21 cellular contexts compared by ENCODE assay signal in the genomic region with DNA sequence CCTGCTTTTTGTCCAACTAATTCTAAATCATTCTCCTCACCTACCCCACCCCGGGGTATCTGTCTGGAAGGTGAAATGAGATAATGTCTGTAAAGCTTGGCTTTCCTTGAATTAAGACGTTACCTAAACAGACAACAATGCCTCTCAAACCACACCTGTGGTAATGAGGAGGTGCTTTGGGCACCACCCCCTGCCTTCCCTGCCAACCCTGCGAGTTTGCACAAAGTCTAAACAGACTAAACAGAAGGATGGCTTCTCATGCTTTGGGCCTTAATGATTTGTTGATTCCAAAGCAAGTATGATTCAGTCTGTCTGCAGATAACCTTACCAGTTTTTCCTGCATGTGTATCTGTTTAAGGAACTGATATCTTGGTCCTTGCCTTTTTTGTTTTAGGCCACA.
DNase-seq lines count a peak whose midpoint lies in the region; ATAC-seq and TF ChIP-seq lines count a peak whose summit lies in the region.
"Had no signal": no experiment of that assay in that cellular context is flagged by ENCODE, and none has a peak within 500 bp of the region (broad histone marks: within the 10 kb centered on the region; RNA-seq: fewer than 3 reads in every experiment).

No MANE protein-coding gene starts in this region.

- TF ChIP-seq CTCF in MCF 10A (IDR thresholded peaks at IDR 0.05; ENCODE audit: unreplicated experiment) (no peak), kidney epithelial cell (IDR thresholded peaks at IDR 0.05; ENCODE audit: insufficient read depth, low read length, poor library complexity, severe bottlenecking) (no peak), upper lobe of right lung (IDR thresholded peaks at IDR 0.05) (no peak), mesothelial cell of epicardium (IDR thresholded peaks at IDR 0.05; ENCODE audit: unreplicated experiment) (no peak)

- H3K9me3 ChIP-seq in upper lobe of right lung, result no peaks in the 10 kb centered on the region
- H3K9me3 ChIP-seq: A549; BLaER1 treated with 17β-estradiol and CSF1 and Interleukin-3, amounts not matched to agents 10 nM and 100 nM had no signal

- H3K27ac Mint-ChIP-seq in MCF 10A (ENCODE audit: low read depth, unreplicated experiment), result no peak overlapping the region
- H3K27ac Mint-ChIP-seq in mesothelial cell of epicardium, result no peak overlapping the region
- H3K27ac Mint-ChIP-seq: activated CD8-positive, alpha-beta T cell treated with anti-CD3 and anti-CD28 coated beads, Interleukin-2, amount 10 ng/mL, durations not matched to agents 7 days and 5 days; naive thymus-derived CD8-positive, alpha-beta T cell had no signal

- ATAC-seq in upper lobe of right lung (peak; percentile 29), HG02840 (IDR thresholded peaks at IDR 0.05; ENCODE audit: low FRiP score, unreplicated experiment) (no peak)
- ATAC-seq: A549; activated CD8-positive, alpha-beta T cell treated with anti-CD3 and anti-CD28 coated beads, Interleukin-2, amount 10 ng/mL, durations not matched to agents 7 days and 5 days; activated T-cell treated with anti-CD3 and anti-CD28 coated beads, Interleukin-2, amount 50 U/mL, for 4 hours; K562; naive thymus-derived CD8-positive, alpha-beta T cell had no signal

- no TSS peak for BruUV-seq in MCF 10A (replicated peaks; lab: Mats Ljungman, UMichigan)

- no peak overlapping the region for H3K4me3 ChIP-seq in kidney epithelial cell (ENCODE audit: low read depth, low read length)
- no peak overlapping the region for H3K4me3 ChIP-seq in upper lobe of right lung
- H3K4me3 ChIP-seq: A549; BLaER1 treated with 17β-estradiol and CSF1 and Interleukin-3, amounts not matched to agents 10 nM and 100 nM; K562 had no signal

- CTCF ChIA-PET in MCF 10A (lab: Yijun Ruan, JAX), result interaction anchor here (0.6 to 1.0 kb wide), 3 partner anchors 13 to 288 kb away, joined by 3 read pairs; no protein-coding TSS in a partner anchor

- H3K36me3 ChIP-seq in kidney epithelial cell (ENCODE audit: control insufficient read depth, insufficient read depth, low read length), result no peaks in the 10 kb centered on the region
- H3K36me3 ChIP-seq in upper lobe of right lung, result no peaks in the 10 kb centered on the region
- H3K36me3 ChIP-seq: BLaER1 treated with 17β-estradiol and CSF1 and Interleukin-3, amounts not matched to agents 10 nM and 100 nM had no signal

- POLR2A ChIA-PET in MCF 10A (lab: Yijun Ruan, JAX), result interaction anchor here (1.2 kb wide), 1 partner anchor 20 kb away, joined by 3 read pairs; no protein-coding TSS in a partner anchor

- intact Hi-C loops in MCF 10A (cut with micrococcal nuclease) (no loop called here), upper lobe of right lung (cut with DNase I) (no loop called here)

- H3K9me3 Mint-ChIP-seq in MCF 10A (ENCODE audit: unreplicated experiment), result no peaks in the 10 kb centered on the region
- no peaks in the 10 kb centered on the region for H3K9me3 Mint-ChIP-seq in mesothelial cell of epicardium
- H3K9me3 Mint-ChIP-seq: activated T-cell treated with anti-CD3 and anti-CD28 coated beads, Interleukin-2, amount 50 U/mL, for 4 hours; naive thymus-derived CD8-positive, alpha-beta T cell had no signal

- no peaks in the 10 kb centered on the region for H3K27me3 ChIP-seq in kidney epithelial cell (ENCODE audit: control insufficient read depth, insufficient read depth, low read length)
- no peaks in the 10 kb centered on the region for H3K27me3 ChIP-seq in upper lobe of right lung
- H3K27me3 ChIP-seq: BLaER1 treated with 17β-estradiol and CSF1 and Interleukin-3, amounts not matched to agents 10 nM and 100 nM had no signal

- H3K4me1 ChIP-seq in upper lobe of right lung, result no peaks in the 10 kb centered on the region
- H3K4me1 ChIP-seq: A549; BLaER1 treated with 17β-estradiol and CSF1 and Interleukin-3, amounts not matched to agents 10 nM and 100 nM had no signal

- DNase-seq in NCI-H748 (lab: John Stamatoyannopoulos, UW; ENCODE audit: unreplicated experiment) (peak; percentile 14), NCI-H748 treated with DMSO at 0.1 percent for 48 hours (lab: John Stamatoyannopoulos, UW) (no peak), MCF 10A (ENCODE audit: unreplicated experiment) (peak; percentile 27), kidney epithelial cell (ENCODE audit: low read depth) (peak; percentile 44), upper lobe of right lung (no peak), mesothelial cell of epicardium (ENCODE audit: low spot score in 2 of 2, unreplicated experiment in 2 of 2) (no peak), NCI-H524 treated with DMSO at 0.1 percent for 48 hours (lab: John Stamatoyannopoulos, UW) (no peak)
- DNase-seq: activated CD4-positive, CD25-positive, alpha-beta regulatory T cell; activated CD8-positive, alpha-beta T cell treated with anti-CD3 and anti-CD28 coated beads, Interleukin-2, amount 10 ng/mL, durations not matched to agents 7 days and 5 days; activated naive CD4-positive, alpha-beta T cell treated with anti-CD3 and anti-CD28 coated beads, Interleukin-2, amount 50 U/mL, for 16 hours; activated T-cell treated with anti-CD3 and anti-CD28 coated beads, Interleukin-2, amount 50 U/mL, for 4 hours; GF-D8; mesenchymal stem cell; naive thymus-derived CD8-positive, alpha-beta T cell; NCI-H1694; NCI-H446 treated with DMSO at 0.1 percent for 48 hours; substantia nigra had no signal

- H3K4me3 Mint-ChIP-seq in MCF 10A (ENCODE audit: unreplicated experiment) (no peak overlapping the region), mesothelial cell of epicardium (no peak overlapping the region)
- H3K4me3 Mint-ChIP-seq: activated CD8-positive, alpha-beta T cell treated with anti-CD3 and anti-CD28 coated beads, Interleukin-2, amount 10 ng/mL, durations not matched to agents 7 days and 5 days; activated T-cell treated with anti-CD3 and anti-CD28 coated beads, Interleukin-2, amount 50 U/mL, for 4 hours; naive thymus-derived CD8-positive, alpha-beta T cell had no signal

- no peaks in the 10 kb centered on the region for H3K36me3 Mint-ChIP-seq in MCF 10A (ENCODE audit: insufficient read depth, unreplicated experiment)
- H3K36me3 Mint-ChIP-seq in mesothelial cell of epicardium, result no peaks in the 10 kb centered on the region
- H3K36me3 Mint-ChIP-seq: naive thymus-derived CD8-positive, alpha-beta T cell had no signal

- no peaks in the 10 kb centered on the region for H3K27me3 Mint-ChIP-seq in MCF 10A (ENCODE audit: insufficient read depth, unreplicated experiment)
- H3K27me3 Mint-ChIP-seq in mesothelial cell of epicardium (ENCODE audit: low read depth), result peaks cover 3% of the 10 kb centered on the region

- H3K4me1 Mint-ChIP-seq in MCF 10A (ENCODE audit: insufficient read depth, unreplicated experiment) (peaks cover 6% of the 10 kb centered on the region), mesothelial cell of epicardium (peaks cover 18% of the 10 kb centered on the region)
- H3K4me1 Mint-ChIP-seq: naive thymus-derived CD8-positive, alpha-beta T cell had no signal

- no peak overlapping the region for H3K27ac ChIP-seq in upper lobe of right lung
- H3K27ac ChIP-seq: A549; BLaER1 treated with 17β-estradiol and CSF1 and Interleukin-3, amounts not matched to agents 10 nM and 100 nM had no signal

Comparison
In these comparisons a context has a peak if more than half of its experiments do, and no peak if none do; other contexts are left out.
1. DNase-seq: peak in NCI-H748 (single experiment), MCF 10A (single experiment) and kidney epithelial cell (single experiment); none in NCI-H748 treated with DMSO at 0.1 percent for 48 hours (single experiment), upper lobe of right lung (single experiment), mesothelial cell of epicardium (0 of 2) and NCI-H524 treated with DMSO at 0.1 percent for 48 hours (single experiment).